29 cellular contexts compared by ENCODE assay signal in the genomic region with DNA sequence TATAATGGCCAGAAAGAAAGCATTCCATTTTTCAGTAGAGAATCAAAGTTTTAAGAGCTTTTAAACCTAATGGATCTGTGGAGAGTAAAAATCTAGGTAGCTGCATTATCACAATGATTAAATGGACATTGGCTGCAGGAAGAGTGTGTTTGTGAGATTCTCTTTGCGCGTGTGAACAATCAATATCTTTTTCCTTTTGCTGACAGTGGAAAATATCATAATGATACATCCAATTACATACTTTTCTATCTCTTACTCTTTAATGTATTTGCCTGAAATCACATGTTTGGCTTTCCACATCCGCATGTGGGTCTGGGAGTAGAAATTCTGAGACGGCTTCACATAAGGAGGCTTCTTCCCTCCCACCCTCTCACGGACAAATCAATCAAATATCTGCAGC.
DNase-seq lines count a peak whose midpoint lies in the region; ATAC-seq, FAIRE-seq and TF ChIP-seq lines count a peak whose summit lies in the region.
"Had no signal": no experiment of that assay in that cellular context is flagged by ENCODE, and none has a peak within 500 bp of the region (broad histone marks: within the 10 kb centered on the region; RNA-seq: fewer than 3 reads in every experiment).

No MANE protein-coding gene starts in this region.

- H3K36me3 Mint-ChIP-seq in T-helper 2 cell treated with Interferon-gamma antibody and Interleukin-4, amounts not matched to agents 5 μg/mL and 100 μg/mL, for 36 hours (ENCODE audit: low read depth), result peaks cover 2% of the 10 kb centered on the region
- H3K36me3 Mint-ChIP-seq: activated naive CD8-positive, alpha-beta T cell had no signal

- H3K4me3 Mint-ChIP-seq in T-helper 2 cell treated with Interferon-gamma antibody and Interleukin-4, amounts not matched to agents 5 μg/mL and 100 μg/mL, for 36 hours, result no peak overlapping the region
- H3K4me3 Mint-ChIP-seq: activated naive CD8-positive, alpha-beta T cell; CD4-positive, alpha-beta T cell; dendritic cell treated with granulocyte-macrophage colony-stimulating factor and Interleukin-4, amounts not matched to agents 40 ng/mL and 50 ng/mL, for 4 days had no signal

- H3K4me2 ChIP-seq in HepG2 (ENCODE audit: low read depth, low read length), result no peak overlapping the region
- peak overlapping the region; percentile 77 for H3K4me2 ChIP-seq in GM12878 (ENCODE audit: control insufficient read depth, insufficient read depth)

- no peaks in the 10 kb centered on the region for H3K27me3 Mint-ChIP-seq in T-helper 2 cell treated with Interferon-gamma antibody and Interleukin-4, amounts not matched to agents 5 μg/mL and 100 μg/mL, for 36 hours (ENCODE audit: low read depth)
- H3K27me3 Mint-ChIP-seq: activated naive CD8-positive, alpha-beta T cell; CD4-positive, alpha-beta T cell; dendritic cell treated with granulocyte-macrophage colony-stimulating factor and Interleukin-4, amounts not matched to agents 40 ng/mL and 50 ng/mL, for 4 days had no signal

- H3K9me3 ChIP-seq in HepG2 (ENCODE audit: low read length) (peaks cover 5% of the 10 kb centered on the region; the same call in 1 of the 2 replicates), right lobe of liver (no peaks in the 10 kb centered on the region), GM12878 (replicated peaks; ENCODE audit: control insufficient read depth, insufficient read depth, low read length) (no peaks in the 10 kb centered on the region), heart left ventricle (no peaks in the 10 kb centered on the region)
- H3K9me3 ChIP-seq: esophagus squamous epithelium, neutrophil, testis had no signal

- H3K79me2 ChIP-seq in HepG2 (ENCODE audit: insufficient read depth, low read length) (no peaks in the 10 kb centered on the region), GM12878 (ENCODE audit: control insufficient read depth, insufficient read depth, low read length) (peaks cover 38% of the 10 kb centered on the region)

- RAD21 ChIA-PET in GM12878 (lab: Charles Lee; ENCODE audit: unreplicated experiment), result interaction anchor here (0.8 to 15.0 kb wide), 13 partner anchors 11 to 175 kb away, joined by 3 to 519 read pairs (median 7); no protein-coding TSS in a partner anchor

- DNase-seq in T-helper 2 cell treated with Interferon-gamma antibody and Interleukin-4, amounts not matched to agents 5 μg/mL and 100 μg/mL, for 36 hours (ENCODE audit: low spot score), result no peak
- DNase-seq in T-helper 2 cell (no peak), HepG2 (ENCODE audit: low spot score) (no peak), right lobe of liver (no peak), GM12878 (ENCODE audit: low read depth, low spot score) (no peak), HEK293T (ENCODE audit: extremely low spot score) (no peak), heart left ventricle (no peak)
- DNase-seq: CD4-positive, alpha-beta T cell; central memory CD4-positive, alpha-beta T cell; esophagus squamous epithelium; GM23248; hippocampal formation; mesenchymal stem cell; NCI-H446 treated with DMSO at 0.1 percent for 48 hours; NCI-H82; OCI-M1; stimulated activated naive CD4-positive, alpha-beta T cell; T1000 had no signal

- SMC1A ChIA-PET in GM12878 (lab: Charles Lee; ENCODE audit: uncharacterized antibody, unreplicated experiment), result interaction anchor here (0.7 to 24.5 kb wide), 23 partner anchors 8 to 371 kb away, joined by 3 to 748 read pairs (median 4); partner anchors contain the start of genes DUSP22 and IRF4

- no peak for FAIRE-seq in HepG2 (lab: Jason Lieb, UNC)
- no peak for FAIRE-seq in GM12878 (lab: Jason Lieb, UNC)
- FAIRE-seq: D721Med, frontal cortex, urothelium cell line had no signal

- H3K9ac ChIP-seq in HepG2 (ENCODE audit: insufficient read depth, low read depth, low read length) (no peak overlapping the region), GM12878 (ENCODE audit: control insufficient read depth, insufficient read depth, low read length) (peak overlapping the region; percentile 72)
- H3K9ac ChIP-seq: GM23248 had no signal

- POLR2A ChIA-PET in HepG2 (lab: Yijun Ruan, JAX), result no interaction called here
- POLR2A ChIA-PET in GM12878 (lab: Charles Lee), result interaction anchor here (0.6 to 10.4 kb wide), 9 partner anchors 31 to 168 kb away, joined by 3 to 139 read pairs (median 4); no protein-coding TSS in a partner anchor
- POLR2A ChIA-PET in HEK293T (lab: Yijun Ruan, JAX), result no interaction called here

- H3K36me3 ChIP-seq in HepG2 (replicated peaks in 1 of 2; ENCODE audit: control insufficient read depth in 1 of 2, insufficient read depth in 2 of 2, low read length in 2 of 2) (no peaks in the 10 kb centered on the region), right lobe of liver (no peaks in the 10 kb centered on the region), GM12878 (ENCODE audit: control insufficient read depth in 2 of 2, insufficient read depth in 2 of 2, low read length in 1 of 2) (no peaks in the 10 kb centered on the region), heart left ventricle (no peaks in the 10 kb centered on the region)
- H3K36me3 ChIP-seq: esophagus squamous epithelium, neutrophil had no signal

- H2AFZ ChIP-seq in HepG2 (ENCODE audit: low read length) (no peak overlapping the region), GM12878 (ENCODE audit: control insufficient read depth, low read depth, low read length) (no peak overlapping the region)
- H2AFZ ChIP-seq: GM23248 had no signal

- TF ChIP-seq EP300 in HepG2 (IDR thresholded peaks at IDR 0.05; ENCODE audit: low read depth in 2 of 2, low read length in 2 of 2) (no peak), HepG2 (CRISPR knock-in tag; IDR thresholded peaks at IDR 0.05; ENCODE audit: borderline replicate concordance) (no peak), GM12878 (IDR thresholded peaks at IDR 0.05; ENCODE audit: borderline replicate concordance in 1 of 2, control insufficient read depth in 1 of 2, low read depth in 2 of 2, low read length in 2 of 2) (no peak)

- in situ Hi-C loops in HepG2 (cut with HindIII; ENCODE audit: extremely low pct_ligation_motif_present, low pct_unique_long_range_greater_than_20kb), result no loop called here
- in situ Hi-C loops in GM12878 (cut with MboI), result no loop called here

- H3K4me3 ChIP-seq in HepG2 (replicated peaks in 1 of 3; ENCODE audit: insufficient read depth in 1 of 3, low read depth in 2 of 3, low read length in 3 of 3) (no peak overlapping the region), right lobe of liver (no peak overlapping the region), GM12878 (peak overlapping the region; percentile 14; the same call in 1 of the 2 replicates), heart left ventricle (no peak overlapping the region)
- H3K4me3 ChIP-seq: esophagus squamous epithelium, GM23248, SK-N-MC, testis had no signal

- WGBS in HepG2 (ENCODE audit: low lambda C conversion rate), result 96% methylated on average over 5 of the region's 5 CpGs
- 76% methylated on average over 5 of the region's 5 CpGs for WGBS in right lobe of liver (ENCODE audit: insufficient coverage, low coverage, low lambda C conversion rate, missing lambda C conversion rate)
- WGBS in GM12878 (ENCODE audit: insufficient coverage, insufficient replicate concordance, low lambda C conversion rate, missing lambda C conversion rate), result 99% methylated on average over 5 of the region's 5 CpGs
- WGBS in heart left ventricle, 4 donors, result 85 to 91% (median 89%) methylated on average over 5 of the region's 5 CpGs

- BruUV-seq in HepG2 (replicated peaks; lab: Mats Ljungman, UMichigan), result no TSS peak
- BruUV-seq in GM12878 (replicated peaks; lab: Mats Ljungman, UMichigan), result no TSS peak

- H3K9me3 Mint-ChIP-seq in T-helper 2 cell treated with Interferon-gamma antibody and Interleukin-4, amounts not matched to agents 5 μg/mL and 100 μg/mL, for 36 hours, result peaks cover 5% of the 10 kb centered on the region
- H3K9me3 Mint-ChIP-seq: CD4-positive, alpha-beta T cell; dendritic cell treated with granulocyte-macrophage colony-stimulating factor and Interleukin-4, amounts not matched to agents 40 ng/mL and 50 ng/mL, for 4 days had no signal

- intact Hi-C loops in HepG2 (cut with micrococcal nuclease; ENCODE audit: unreplicated experiment), result no loop called here
- intact Hi-C loops in right lobe of liver (cut with DNase I), result no loop called here
- intact Hi-C loops in GM12878 (cut with micrococcal nuclease; ENCODE audit: unreplicated experiment), result loop anchor here (10.0 kb wide), 1 partner anchor 272 kb away; no protein-coding TSS in a partner anchor
- intact Hi-C loops in heart left ventricle (cut with DNase I), result loop anchor here in 1 of 10 donors (10.0 kb wide), 1 partner anchor 142 kb away; no protein-coding TSS in a partner anchor

- H3K27me3 ChIP-seq in HepG2 (ENCODE audit: control insufficient read depth in 1 of 2, insufficient read depth in 2 of 2, low read length in 2 of 2) (no peaks in the 10 kb centered on the region), right lobe of liver (no peaks in the 10 kb centered on the region), GM12878 (replicated peaks in 1 of 2; ENCODE audit: control insufficient read depth in 2 of 2, insufficient read depth in 2 of 2, low read length in 1 of 2) (no peaks in the 10 kb centered on the region), heart left ventricle (peaks cover 0 to 5% (median 0%) of the 10 kb centered on the region in 9 donors)
- H3K27me3 ChIP-seq: testis had no signal

- TF ChIP-seq POLR2A in HepG2 (IDR thresholded peaks at IDR 0.05; ENCODE audit: insufficient read depth in 1 of 2, low read depth in 2 of 2, low read length in 2 of 2) (no peak), right lobe of liver (IDR thresholded peaks at IDR 0.05) (no peak), GM12878 (IDR thresholded peaks at IDR 0.05; ENCODE audit: low read depth, low read length) (no peak), heart left ventricle (IDR thresholded peaks at IDR 0.05) (no peak)

- no peak for TF ChIP-seq CTCF in HepG2 (CRISPR knock-in tag; IDR thresholded peaks at IDR 0.05)
- TF ChIP-seq CTCF in right lobe of liver (IDR thresholded peaks at IDR 0.05), result no peak
- TF ChIP-seq CTCF in GM12878 (IDR thresholded peaks at IDR 0.05 in 2 of 3, conservative IDR thresholded peaks at IDR 0.05 in 1 of 3; ENCODE audit: control insufficient read depth in 2 of 3, extremely low read depth in 1 of 3, insufficient read depth in 1 of 3, low read depth in 3 of 3, low read length in 3 of 3), result no peak
- no peak for TF ChIP-seq CTCF in heart left ventricle (IDR thresholded peaks at IDR 0.05)

- no peak for ATAC-seq in HepG2
- no peak for ATAC-seq in right lobe of liver
- ATAC-seq in GM12878, result no peak
- no peak for ATAC-seq in HG03175 (IDR thresholded peaks at IDR 0.05; ENCODE audit: unreplicated experiment)
- ATAC-seq in heart left ventricle, result no peak
- ATAC-seq: sciatic nerve had no signal

- H4K20me1 ChIP-seq in HepG2 (ENCODE audit: insufficient read depth, low read length), result no peaks in the 10 kb centered on the region
- no peaks in the 10 kb centered on the region for H4K20me1 ChIP-seq in GM12878 (ENCODE audit: control insufficient read depth, insufficient read depth)

- H3K4me1 ChIP-seq in HepG2 (ENCODE audit: insufficient read depth, low read length) (peaks cover 61% of the 10 kb centered on the region), right lobe of liver (peaks cover 0 to 9% (median 0%) of the 10 kb centered on the region in 4 donors), GM12878 (ENCODE audit: control insufficient read depth, insufficient read depth, low read length) (peaks cover 98% of the 10 kb centered on the region), heart left ventricle (peaks cover 0 to 45% (median 0%) of the 10 kb centered on the region in 12 donors)
- H3K4me1 ChIP-seq: testis had no signal

- peak overlapping the region; percentile 71 for H3K27ac Mint-ChIP-seq in T-helper 2 cell treated with Interferon-gamma antibody and Interleukin-4, amounts not matched to agents 5 μg/mL and 100 μg/mL, for 36 hours
- H3K27ac Mint-ChIP-seq: CD4-positive, alpha-beta T cell; dendritic cell treated with granulocyte-macrophage colony-stimulating factor and Interleukin-4, amounts not matched to agents 40 ng/mL and 50 ng/mL, for 4 days; progenitor cell of endocrine pancreas had no signal

- no peak for TF ChIP-seq RAD21 in HepG2 (CRISPR knock-in tag; IDR thresholded peaks at IDR 0.05)
- TF ChIP-seq RAD21 in GM12878 (IDR thresholded peaks at IDR 0.05; ENCODE audit: insufficient read depth, low read depth, low read length), result no peak

- CTCF ChIA-PET in HepG2 (lab: Yijun Ruan, JAX; ENCODE audit: low intra/inter-chr PET ratio, low total read pairs), result no interaction called here
- CTCF ChIA-PET in GM12878 (lab: Yijun Ruan, JAX), result interaction anchor here (0.8 to 13.3 kb wide), 5 partner anchors 31 to 337 kb away, joined by 3 to 460 read pairs (median 3); no protein-coding TSS in a partner anchor
- CTCF ChIA-PET in HEK293T (lab: Yijun Ruan, JAX), result no interaction called here

- H3K27ac ChIP-seq in HepG2 (ENCODE audit: extremely low read length, insufficient read depth, low read length) (peak overlapping the region; percentile 99), right lobe of liver (no peak overlapping the region), GM12878 (ENCODE audit: control insufficient read depth, insufficient read depth) (peak overlapping the region; percentile 94), heart left ventricle (no peak overlapping the region)
- H3K27ac ChIP-seq: esophagus squamous epithelium, GM23248, neutrophil, SK-N-MC, testis had no signal

- peaks cover 62% of the 10 kb centered on the region for H3K4me1 Mint-ChIP-seq in T-helper 2 cell treated with Interferon-gamma antibody and Interleukin-4, amounts not matched to agents 5 μg/mL and 100 μg/mL, for 36 hours (ENCODE audit: low read depth)

Comparison
In these comparisons a context has a peak if more than half of its experiments do, and no peak if none do; other contexts are left out.
1. H3K27ac ChIP-seq: peak in HepG2 (single experiment) and GM12878 (single experiment); none in right lobe of liver (0 of 3) and heart left ventricle (0 of 12).